ENCODE assay signal across 13 cellular contexts in the genomic region with DNA sequence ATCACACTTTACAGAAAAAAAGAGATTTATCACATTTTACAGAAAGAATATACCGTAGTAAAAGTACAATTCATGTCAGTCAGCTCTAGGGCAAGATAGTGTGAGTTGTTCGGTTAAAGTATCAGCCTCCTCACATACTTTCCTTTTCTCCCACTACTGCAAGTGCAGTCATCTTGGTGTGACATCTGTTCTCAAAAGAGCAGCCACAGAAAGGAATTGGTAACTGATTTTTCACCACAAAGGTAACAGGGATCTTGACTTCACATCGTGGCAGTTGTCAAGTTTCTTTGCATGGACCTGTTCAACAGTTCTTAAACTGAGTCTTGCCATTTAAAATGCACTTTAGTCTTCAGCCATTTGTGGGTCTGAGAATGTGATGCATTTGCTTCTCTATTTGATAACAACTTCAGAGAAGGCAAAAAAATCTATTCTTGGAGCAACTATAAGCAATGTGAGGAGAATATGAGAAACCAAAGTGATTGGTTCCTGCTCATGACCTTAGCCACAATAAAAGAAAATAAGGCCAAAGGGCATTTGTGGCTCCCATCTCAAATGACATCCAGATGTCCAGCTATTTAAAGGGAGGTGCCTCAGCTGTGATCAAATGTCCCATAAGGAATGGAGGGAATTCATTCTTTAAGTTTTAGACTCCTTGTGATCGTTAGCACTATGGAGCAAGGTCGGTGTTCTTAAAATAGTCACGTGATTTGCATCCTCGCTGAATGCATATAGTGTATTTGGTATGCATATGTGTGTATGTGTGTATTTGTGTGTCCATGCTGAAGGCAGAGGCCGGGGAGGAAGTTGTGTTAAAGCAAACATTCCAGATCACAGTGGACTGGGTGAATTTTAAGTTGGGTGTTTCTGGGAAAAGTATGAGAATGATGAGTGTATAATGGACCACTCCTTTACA. TPM values are rescaled to one million over a fixed set of nuclear protein-coding genes. Genes with fewer than 3 reads are reported as not detected.
DNase-seq lines count a peak whose midpoint lies in the region; ATAC-seq lines count a peak whose summit lies in the region.
"Had no signal": no experiment of that assay in that cellular context is flagged by ENCODE, and none has a peak within 500 bp of the region (broad histone marks: within the 10 kb centered on the region; RNA-seq: fewer than 3 reads in every experiment).

No MANE protein-coding gene starts in this region.

- H3K27ac Mint-ChIP-seq in activated T-helper 17 cell treated with anti-CD3 and anti-CD28 coated beads, Interleukin-2, amount 50 U/mL, for 72 hours, result no peak overlapping the region
- H3K27ac Mint-ChIP-seq: stimulated activated memory B cell treated with anti-CD40 and anti-IgM and Interleukin-4, amounts not matched to agents 10 μg/mL and 1 μg/mL and 100 μg/mL, for 72 hours had no signal

- no peak overlapping the region for H3K4me3 Mint-ChIP-seq in activated T-helper 17 cell treated with anti-CD3 and anti-CD28 coated beads, Interleukin-2, amount 50 U/mL, for 72 hours
- H3K4me3 Mint-ChIP-seq: stimulated activated memory B cell treated with anti-CD40 and anti-IgM and Interleukin-4, amounts not matched to agents 10 μg/mL and 1 μg/mL and 100 μg/mL, for 72 hours had no signal

- H3K4me1 Mint-ChIP-seq in activated T-helper 17 cell treated with anti-CD3 and anti-CD28 coated beads, Interleukin-2, amount 50 U/mL, for 72 hours, result no peaks in the 10 kb centered on the region
- H3K4me1 Mint-ChIP-seq: stimulated activated memory B cell treated with anti-CD40 and anti-IgM and Interleukin-4, amounts not matched to agents 10 μg/mL and 1 μg/mL and 100 μg/mL, for 72 hours had no signal

- ATAC-seq in GM18870 (IDR thresholded peaks at IDR 0.05; ENCODE audit: unreplicated experiment), result peak; percentile 89
- ATAC-seq in GM21576 (IDR thresholded peaks at IDR 0.05; ENCODE audit: unreplicated experiment), result peak; percentile 53
- ATAC-seq in HG03108 (IDR thresholded peaks at IDR 0.05; ENCODE audit: unreplicated experiment), result peak; percentile 71
- ATAC-seq in activated T-helper 17 cell treated with anti-CD3 and anti-CD28 coated beads, Interleukin-2, amount 50 U/mL, for 72 hours (replicated peaks), result no peak
- ATAC-seq: stimulated activated memory B cell treated with anti-CD40 and anti-IgM and Interleukin-4, amounts not matched to agents 10 μg/mL and 1 μg/mL and 100 μg/mL, for 72 hours had no signal

- DNase-seq in fibroblast of peridontal ligament (ENCODE audit: extremely low read depth) (peak; percentile 58), T-helper 9 cell (no peak), NCI-H2196 treated with DMSO at 0.1 percent for 48 hours (lab: John Stamatoyannopoulos, UW; ENCODE audit: unreplicated experiment) (no peak), NCI-H1436 treated with DMSO at 0.1 percent for 48 hours (lab: John Stamatoyannopoulos, UW) (no peak)
- DNase-seq: activated CD8-positive, alpha-beta memory T cell treated with anti-CD3 and anti-CD28 coated beads for 24 hours; effector CD8-positive, alpha-beta T cell; Karpas-422; NCI-H510A had no signal

- no peaks in the 10 kb centered on the region for H3K9me3 Mint-ChIP-seq in activated T-helper 17 cell treated with anti-CD3 and anti-CD28 coated beads, Interleukin-2, amount 50 U/mL, for 72 hours

- H3K36me3 Mint-ChIP-seq in activated T-helper 17 cell treated with anti-CD3 and anti-CD28 coated beads, Interleukin-2, amount 50 U/mL, for 72 hours (ENCODE audit: low read depth), result no peaks in the 10 kb centered on the region
- H3K36me3 Mint-ChIP-seq: stimulated activated memory B cell treated with anti-CD40 and anti-IgM and Interleukin-4, amounts not matched to agents 10 μg/mL and 1 μg/mL and 100 μg/mL, for 72 hours had no signal

- no peaks in the 10 kb centered on the region for H3K27me3 Mint-ChIP-seq in activated T-helper 17 cell treated with anti-CD3 and anti-CD28 coated beads, Interleukin-2, amount 50 U/mL, for 72 hours
- H3K27me3 Mint-ChIP-seq: stimulated activated memory B cell treated with anti-CD40 and anti-IgM and Interleukin-4, amounts not matched to agents 10 μg/mL and 1 μg/mL and 100 μg/mL, for 72 hours had no signal

RNA-seq across cellular contexts. Expression of a gene that starts 5.3 kb away (rescaled TPM):
- total RNA-seq in activated T-helper 17 cell treated with anti-CD3 and anti-CD28 coated beads, Interleukin-2, amount 50 U/mL, for 72 hours, result 10 to 100 TPM; 13.6 to 14.7 TPM
